ENCODE assay signal across 8 cellular contexts in the genomic region with DNA sequence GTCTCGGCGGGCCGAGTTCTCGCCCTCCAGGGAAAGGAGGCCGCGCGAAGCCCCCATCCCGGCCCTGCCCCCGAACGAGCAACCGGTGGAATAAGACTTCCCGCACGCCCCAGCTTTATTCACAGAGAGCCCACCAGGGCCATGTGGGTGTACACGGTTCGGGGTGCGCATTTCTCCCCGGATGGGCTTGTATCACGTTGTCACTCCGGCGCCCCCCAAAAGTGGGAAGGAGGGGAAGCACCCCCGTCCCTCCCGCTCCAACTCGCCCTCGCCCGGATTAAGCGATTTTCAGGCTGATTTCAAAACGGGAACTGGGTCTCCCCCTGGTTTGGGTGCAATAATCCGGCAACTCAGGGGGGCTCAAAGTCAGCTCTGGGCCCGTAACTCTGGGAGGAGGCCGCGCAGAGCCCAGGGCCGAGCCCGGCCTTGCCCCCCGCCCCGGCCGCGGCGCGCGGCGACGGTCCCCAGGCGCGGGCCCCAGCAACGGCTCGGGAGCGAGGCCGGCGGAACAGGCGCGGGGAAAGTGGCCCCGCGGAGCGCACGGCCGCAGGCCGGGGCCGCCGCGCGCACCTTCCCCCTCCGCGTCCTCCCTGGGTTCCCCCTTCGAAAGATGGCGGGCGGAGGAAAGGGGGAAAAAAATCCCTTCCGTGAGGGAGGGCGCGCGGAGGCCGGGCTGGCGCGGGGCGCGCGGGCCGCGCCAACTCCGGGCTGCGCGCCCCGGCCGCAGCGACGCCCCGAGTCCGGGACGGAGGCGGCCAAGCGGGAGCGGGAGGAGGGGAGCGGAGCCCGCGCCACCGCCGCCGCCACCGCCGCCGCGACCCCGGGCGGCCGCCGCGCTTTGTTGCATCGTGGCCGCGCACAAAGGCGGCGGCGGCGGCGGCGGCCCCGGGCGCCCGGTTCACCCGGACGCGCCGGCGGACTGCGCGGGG. TPM values are rescaled to one million over a fixed set of nuclear protein-coding genes. Genes with fewer than 3 reads are reported as not detected.
DNase-seq lines count a peak whose midpoint lies in the region; ATAC-seq and TF ChIP-seq lines count a peak whose summit lies in the region.

No MANE protein-coding gene starts in this region.

- H3K9me3 ChIP-seq in Peyer's patch = no peaks in the 10 kb centered on the region
- H3K9me3 ChIP-seq in adipocyte (ENCODE audit: control insufficient read depth, low read length) = no peaks in the 10 kb centered on the region
- no peaks in the 10 kb centered on the region for H3K9me3 ChIP-seq in iPS DF 6.9 (ENCODE audit: control insufficient read depth, insufficient read depth, low read length)
- no peaks in the 10 kb centered on the region for H3K9me3 ChIP-seq in skeletal muscle satellite cell (replicated peaks; ENCODE audit: low read length)

- no peak for TF ChIP-seq CTCF in Peyer's patch (IDR thresholded peaks at IDR 0.05)

- DNase-seq in NCI-H524 (lab: John Stamatoyannopoulos, UW) = peak; percentile 19 to 46
- DNase-seq in NCI-H524 treated with DMSO at 0.1 percent for 48 hours (lab: John Stamatoyannopoulos, UW) = no peak
- DNase-seq in Peyer's patch = peak; percentile 32 to 65 (median 55)
- DNase-seq in adipocyte (ENCODE audit: low read depth) = peak; percentile 62
- no peak for DNase-seq in iPS DF 6.9 (ENCODE audit: low read depth, low spot score)

- H3K4me1 ChIP-seq in Peyer's patch (peaks cover 0 to 31% (median 10%) of the 10 kb centered on the region in 4 donors), adipocyte (ENCODE audit: control insufficient read depth, insufficient read depth, low read length) (peaks cover 18% of the 10 kb centered on the region), iPS DF 6.9 (ENCODE audit: control insufficient read depth, insufficient read depth, low read length) (peaks cover 3% of the 10 kb centered on the region; the same call in 1 of the 2 replicates), skeletal muscle satellite cell (ENCODE audit: control insufficient read depth, insufficient read depth, low read length) (peaks cover 30% of the 10 kb centered on the region)

- H3K36me3 ChIP-seq in Peyer's patch (no peaks in the 10 kb centered on the region), adipocyte (ENCODE audit: control insufficient read depth, insufficient read depth, low read length, severe bottlenecking) (no peaks in the 10 kb centered on the region), iPS DF 6.9 (ENCODE audit: control insufficient read depth, insufficient read depth, low read length) (no peaks in the 10 kb centered on the region), skeletal muscle satellite cell (ENCODE audit: insufficient read depth, low read length) (peaks cover 8% of the 10 kb centered on the region)

- H3K27me3 ChIP-seq in Peyer's patch = no peaks in the 10 kb centered on the region
- peaks cover 26% of the 10 kb centered on the region for H3K27me3 ChIP-seq in adipocyte (replicated peaks; ENCODE audit: control insufficient read depth, insufficient read depth, low read length)
- no peaks in the 10 kb centered on the region for H3K27me3 ChIP-seq in iPS DF 6.9 (ENCODE audit: control insufficient read depth, insufficient read depth, low read length)
- H3K27me3 ChIP-seq in skeletal muscle satellite cell (ENCODE audit: control insufficient read depth, insufficient read depth, low read length) = peaks cover 24% of the 10 kb centered on the region

- no CpG with 5 or more reads among the region's 125 CpGs for WGBS in iPS DF 6.9 (ENCODE audit: insufficient coverage, insufficient read length)

- H3K4me3 ChIP-seq in Peyer's patch = peak overlapping the region; percentile 53 to 100 (median 98)
- H3K4me3 ChIP-seq in adipocyte (ENCODE audit: low read length) = peak overlapping the region; percentile 94
- peak overlapping the region; percentile 82 for H3K4me3 ChIP-seq in iPS DF 6.9 (ENCODE audit: low read length)
- H3K4me3 ChIP-seq in skeletal muscle satellite cell (ENCODE audit: low read length) = peak overlapping the region; percentile 90

- peak overlapping the region; percentile 95 for H3K4me2 ChIP-seq in skeletal muscle satellite cell (ENCODE audit: low read length)

- H3K27ac ChIP-seq in Peyer's patch (peak overlapping the region; percentile 67 to 100 (median 86)), iPS DF 6.9 (ENCODE audit: low read length) (no peak overlapping the region)

- ATAC-seq in HG02840 (IDR thresholded peaks at IDR 0.05; ENCODE audit: low FRiP score, unreplicated experiment) (peak; percentile 2), GM19467 (IDR thresholded peaks at IDR 0.05; ENCODE audit: unreplicated experiment) (no peak)

- no peak for TF ChIP-seq POLR2A in Peyer's patch (IDR thresholded peaks at IDR 0.05)

- H3K9ac ChIP-seq in adipocyte (ENCODE audit: low read length) (peak overlapping the region; percentile 94), skeletal muscle satellite cell (ENCODE audit: low read depth, low read length) (peak overlapping the region; percentile 95)

RNA-seq across cellular contexts. Expression of gene BRD3, which starts 0.6 kb away (rescaled TPM):
- 10 to 100 TPM; 16.3 to 57.8 (median 35.0) TPM for total RNA-seq in Peyer's patch
- total RNA-seq in skeletal muscle satellite cell (2012; rRNA removed) = 3.0 and 3.9 TPM in 2 replicates

RNA-seq across cellular contexts. Expression of gene BRD3OS, which starts 41.9 kb away (rescaled TPM):
- total RNA-seq in Peyer's patch = 10 to 100 TPM in 1 of 4 donors, 1 to 10 TPM in 3; 1.4 to 11.6 (median 2.3) TPM
- total RNA-seq in skeletal muscle satellite cell (2012; rRNA removed) = 17.3 and 19.5 TPM in 2 replicates

Comparison
In these comparisons a context has a peak if more than half of its experiments do, and no peak if none do; other contexts are left out.
1. DNase-seq: peak in NCI-H524 (2 of 2), Peyer's patch (3 of 3) and adipocyte (single experiment); none in NCI-H524 treated with DMSO at 0.1 percent for 48 hours (single experiment) and iPS DF 6.9 (single experiment).
2. Peak in every context shown above with its lines, with median percentiles within 50 percentile points of each other: H3K4me3 ChIP-seq.